In the genomic region with DNA sequence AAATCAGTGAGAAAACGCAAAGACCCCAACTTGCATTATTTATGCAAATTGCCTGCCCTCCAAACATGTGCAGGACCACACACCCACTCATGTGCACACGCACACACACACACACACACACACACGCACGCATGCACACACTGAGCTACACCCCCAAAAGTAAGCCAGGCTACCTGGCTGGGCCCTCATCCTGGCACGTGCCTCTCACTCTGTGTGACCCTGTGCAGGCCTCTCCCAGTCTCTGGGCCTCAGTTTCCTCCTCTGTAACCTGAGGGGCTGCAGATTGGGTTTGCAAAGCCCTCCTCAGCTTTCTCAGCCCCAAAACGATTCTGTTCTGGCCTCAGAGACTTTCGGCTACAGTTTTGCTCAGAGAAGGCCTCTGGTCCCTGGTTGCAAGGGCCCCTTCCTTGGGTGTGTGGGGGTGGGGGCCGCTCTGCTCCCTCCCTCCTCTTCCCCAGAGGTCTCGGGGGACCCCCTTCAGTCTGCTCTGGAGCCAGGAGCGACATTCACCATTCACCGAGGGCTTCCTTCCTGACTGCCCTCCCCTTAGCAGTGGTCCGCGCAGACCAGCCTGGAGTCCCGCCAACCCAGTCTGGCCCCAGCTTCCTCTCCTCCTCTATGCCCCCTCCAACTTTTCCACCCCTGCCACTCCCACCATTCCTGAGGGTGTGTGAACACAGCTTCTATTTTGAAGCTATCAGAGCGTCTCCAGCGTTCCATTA, we compare ENCODE assay signal across 1 cellular context.
TF ChIP-seq lines count a peak whose summit lies in the region.

No MANE protein-coding gene starts in this region.

TF ChIP-seq in HepG2, 621 proteins besides CTCF, POLR2A, EP300 and RAD21 (continued from another document):
- TF ChIP-seq, protein P1, sequence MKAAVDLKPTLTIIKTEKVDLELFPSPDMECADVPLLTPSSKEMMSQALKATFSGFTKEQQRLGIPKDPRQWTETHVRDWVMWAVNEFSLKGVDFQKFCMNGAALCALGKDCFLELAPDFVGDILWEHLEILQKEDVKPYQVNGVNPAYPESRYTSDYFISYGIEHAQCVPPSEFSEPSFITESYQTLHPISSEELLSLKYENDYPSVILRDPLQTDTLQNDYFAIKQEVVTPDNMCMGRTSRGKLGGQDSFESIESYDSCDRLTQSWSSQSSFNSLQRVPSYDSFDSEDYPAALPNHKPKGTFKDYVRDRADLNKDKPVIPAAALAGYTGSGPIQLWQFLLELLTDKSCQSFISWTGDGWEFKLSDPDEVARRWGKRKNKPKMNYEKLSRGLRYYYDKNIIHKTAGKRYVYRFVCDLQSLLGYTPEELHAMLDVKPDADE (CRISPR knock-in tag; IDR thresholded peaks at IDR 0.05), result no peak
- TF ChIP-seq JUNB (CRISPR knock-in tag; IDR thresholded peaks at IDR 0.05; ENCODE audit: borderline replicate concordance) (no peak), ZNF44 (CRISPR knock-in tag; IDR thresholded peaks at IDR 0.05) (no peak)
- TF ChIP-seq, protein P2, sequence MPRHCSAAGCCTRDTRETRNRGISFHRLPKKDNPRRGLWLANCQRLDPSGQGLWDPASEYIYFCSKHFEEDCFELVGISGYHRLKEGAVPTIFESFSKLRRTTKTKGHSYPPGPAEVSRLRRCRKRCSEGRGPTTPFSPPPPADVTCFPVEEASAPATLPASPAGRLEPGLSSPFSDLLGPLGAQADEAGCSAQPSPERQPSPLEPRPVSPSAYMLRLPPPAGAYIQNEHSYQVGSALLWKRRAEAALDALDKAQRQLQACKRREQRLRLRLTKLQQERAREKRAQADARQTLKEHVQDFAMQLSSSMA (CRISPR knock-in tag; IDR thresholded peaks at IDR 0.05), result no peak
